ENCODE assay signal across 21 cellular contexts in genomic region chr7:4169505-4169904, GRCh38.
DNase-seq lines count a peak whose midpoint lies in the region; ATAC-seq and TF ChIP-seq lines count a peak whose summit lies in the region.
"Had no signal": no experiment of that assay in that cellular context is flagged by ENCODE, and none has a peak within 500 bp of the region (broad histone marks: within the 10 kb centered on the region; RNA-seq: fewer than 3 reads in every experiment).

No MANE protein-coding gene starts in this region.

- H3K9me3 Mint-ChIP-seq in MCF 10A (ENCODE audit: unreplicated experiment) (no peaks in the 10 kb centered on the region), type B pancreatic cell (no peaks in the 10 kb centered on the region)
- H3K9me3 Mint-ChIP-seq: activated naive CD8-positive, alpha-beta T cell treated with anti-CD3 and anti-CD28 coated beads for 36 hours; natural killer cell had no signal

- CTCF ChIA-PET in MCF 10A (lab: Yijun Ruan, JAX) = interaction anchor here (0.6 to 0.7 kb wide), 2 partner anchors 63 to 659 kb away, joined by 3 read pairs; no protein-coding TSS in a partner anchor

- H3K4me1 Mint-ChIP-seq in MCF 10A (ENCODE audit: insufficient read depth, unreplicated experiment) (peaks cover 8% of the 10 kb centered on the region), type B pancreatic cell (ENCODE audit: unreplicated experiment) (peaks cover 17% of the 10 kb centered on the region)
- H3K4me1 Mint-ChIP-seq: activated naive CD8-positive, alpha-beta T cell treated with anti-CD3 and anti-CD28 coated beads for 36 hours; natural killer cell had no signal

- TF ChIP-seq CTCF in MCF 10A (IDR thresholded peaks at IDR 0.05; ENCODE audit: unreplicated experiment) (no peak), breast epithelium (IDR thresholded peaks at IDR 0.05) (no peak), type B pancreatic cell (conservative IDR thresholded peaks at IDR 0.05) (no peak)

- H3K9me3 ChIP-seq in breast epithelium = no peaks in the 10 kb centered on the region
- H3K9me3 ChIP-seq: A549, heart right ventricle, uterus had no signal

- no peaks in the 10 kb centered on the region for H3K36me3 ChIP-seq in breast epithelium
- H3K36me3 ChIP-seq: heart right ventricle, uterus had no signal

- peaks cover 0 to 4% of the 10 kb centered on the region in 2 donors for H3K27me3 ChIP-seq in breast epithelium
- H3K27me3 ChIP-seq: heart right ventricle, uterus had no signal

- H3K27ac Mint-ChIP-seq in MCF 10A (ENCODE audit: low read depth, unreplicated experiment) (no peak overlapping the region), type B pancreatic cell (peak overlapping the region; percentile 20)
- H3K27ac Mint-ChIP-seq: activated naive CD8-positive, alpha-beta T cell treated with anti-CD3 and anti-CD28 coated beads for 36 hours; natural killer cell had no signal

- no peak overlapping the region for H3K27ac ChIP-seq in breast epithelium
- H3K27ac ChIP-seq: A549, heart right ventricle, KMS-11, skin epidermis, uterus had no signal

- intact Hi-C loops in MCF 10A (cut with micrococcal nuclease) = no loop called here
- intact Hi-C loops in breast epithelium (cut with DNase I; ENCODE audit: low total_unique reads) = no loop called here

- no peak for ATAC-seq in GM18858 (IDR thresholded peaks at IDR 0.05; ENCODE audit: unreplicated experiment)
- ATAC-seq: heart right ventricle, natural killer cell, SK-N-SH treated with all-trans-retinoic acid at 6 μM for 48 hours had no signal

- no peaks in the 10 kb centered on the region for H3K4me1 ChIP-seq in breast epithelium
- H3K4me1 ChIP-seq: A549, heart right ventricle, uterus had no signal

- DNase-seq in MCF 10A (ENCODE audit: unreplicated experiment) = peak; percentile 65
- DNase-seq in breast epithelium (ENCODE audit: low spot score in 2 of 2) = no peak
- DNase-seq in RPMI8226 = peak; percentile 52
- DNase-seq in kidney tubule cell (ENCODE audit: low spot score) = peak; percentile 40
- no peak for DNase-seq in type B pancreatic cell (ENCODE audit: extremely low spot score, unreplicated experiment)
- no peak for DNase-seq in activated gamma-delta T cell treated with Interleukin-2 at 50 U/mL for 16 hours
- DNase-seq in NCI-H345 treated with DMSO at 0.1 percent for 48 hours (lab: John Stamatoyannopoulos, UW; ENCODE audit: unreplicated experiment) = no peak
- DNase-seq: activated CD4-positive, alpha-beta T cell treated with anti-CD3 and anti-CD28 coated beads for 1 hour; activated naive CD8-positive, alpha-beta T cell treated with anti-CD3 and anti-CD28 coated beads for 36 hours; C1 segment of cervical spinal cord; heart right ventricle; natural killer cell; NCI-H1105; OCI-M1; T1000; uterus had no signal

- POLR2A ChIA-PET in MCF 10A (lab: Yijun Ruan, JAX) = interaction anchor here (0.8 to 1.4 kb wide), 3 partner anchors 9 to 19 kb away, joined by 3 to 5 read pairs (median 4); no protein-coding TSS in a partner anchor

- no peak for TF ChIP-seq POLR2A in breast epithelium (IDR thresholded peaks at IDR 0.05)

- H3K4me3 Mint-ChIP-seq in MCF 10A (ENCODE audit: unreplicated experiment) (no peak overlapping the region), type B pancreatic cell (no peak overlapping the region)
- H3K4me3 Mint-ChIP-seq: activated naive CD8-positive, alpha-beta T cell treated with anti-CD3 and anti-CD28 coated beads for 36 hours; natural killer cell had no signal

- H3K27me3 Mint-ChIP-seq in MCF 10A (ENCODE audit: insufficient read depth, unreplicated experiment) (peaks cover 30% of the 10 kb centered on the region), type B pancreatic cell (no peaks in the 10 kb centered on the region)
- H3K27me3 Mint-ChIP-seq: activated naive CD8-positive, alpha-beta T cell treated with anti-CD3 and anti-CD28 coated beads for 36 hours had no signal

- H3K36me3 Mint-ChIP-seq in MCF 10A (ENCODE audit: insufficient read depth, unreplicated experiment) (no peaks in the 10 kb centered on the region), type B pancreatic cell (no peaks in the 10 kb centered on the region)
- H3K36me3 Mint-ChIP-seq: activated naive CD8-positive, alpha-beta T cell treated with anti-CD3 and anti-CD28 coated beads for 36 hours; natural killer cell had no signal

- H3K4me3 ChIP-seq in breast epithelium = no peak overlapping the region
- H3K4me3 ChIP-seq: A549, heart right ventricle, skin epidermis, uterus had no signal

- no TSS peak for BruUV-seq in MCF 10A (replicated peaks; lab: Mats Ljungman, UMichigan)

Comparison
In these comparisons a context has a peak if more than half of its experiments do, and no peak if none do; other contexts are left out.
1. DNase-seq: peak in MCF 10A (single experiment), RPMI8226 (single experiment) and kidney tubule cell (single experiment); none in breast epithelium (0 of 2), type B pancreatic cell (single experiment), activated gamma-delta T cell treated with Interleukin-2 at 50 U/mL for 16 hours (single experiment) and NCI-H345 treated with DMSO at 0.1 percent for 48 hours (single experiment).